In genomic region chr9:109453210-109453842, GRCh38 we compare ENCODE assay signal across 13 cellular contexts. TPM values are rescaled to one million over a fixed set of nuclear protein-coding genes. Genes with fewer than 3 reads are reported as not detected.
DNase-seq lines count a peak whose midpoint lies in the region; ATAC-seq and TF ChIP-seq lines count a peak whose summit lies in the region.
"Had no signal": no experiment of that assay in that cellular context is flagged by ENCODE, and none has a peak within 500 bp of the region (broad histone marks: within the 10 kb centered on the region; RNA-seq: fewer than 3 reads in every experiment).

No MANE protein-coding gene starts in this region.

- H3K4me3 ChIP-seq in PC-9: 0 out of 2 replicates have a peak overlapping the region, but pooled peaks have one; percentile 9
- no peak overlapping the region for H3K4me3 ChIP-seq in mesodermal cell (ENCODE audit: extremely low read depth, insufficient read depth, low read length, poor library complexity, severe bottlenecking)
- H3K4me3 ChIP-seq in thyroid gland (replicated peaks in 1 of 3): no peak overlapping the region

- H3K27me3 ChIP-seq in PC-9 (ENCODE audit: insufficient read depth, low read depth) (no peaks in the 10 kb centered on the region), thyroid gland (no peaks in the 10 kb centered on the region)

- peaks cover 31% of the 10 kb centered on the region; the same call in 1 of the 2 replicates for H3K36me3 ChIP-seq in PC-9 (ENCODE audit: low read depth)
- no peaks in the 10 kb centered on the region for H3K36me3 ChIP-seq in mesodermal cell (ENCODE audit: control insufficient read depth, insufficient read depth, low read length)
- H3K36me3 ChIP-seq in thyroid gland: peaks cover 0 to 6% of the 10 kb centered on the region in 2 donors

- intact Hi-C loops in PC-9 (cut with micrococcal nuclease; ENCODE audit: unreplicated experiment) (loop anchor here (2.0 to 5.0 kb wide), 3 partner anchors 13 to 364 kb away; no protein-coding TSS in a partner anchor), thyroid gland (cut with DNase I) (no loop called here)

- CTCF ChIA-PET in PC-9 (lab: Charles Lee): interaction anchor here (0.7 to 1.6 kb wide), 4 partner anchors 11 to 102 kb away, joined by 3 to 7 read pairs (median 6); no protein-coding TSS in a partner anchor

- H3K4me2 ChIP-seq in PC-9: peak overlapping the region; percentile 67

- no TSS peak for BruUV-seq in PC-9 (replicated peaks; lab: Mats Ljungman, UMichigan)

- WGBS in mesodermal cell (ENCODE audit: insufficient coverage in 2 of 2), 2 experiments: 60% methylated on average over 1 of the region's 3 CpGs; no CpG with 5 or more reads in 1 of the 2 experiments
- 76 to 78% methylated on average over 3 of the region's 3 CpGs for WGBS in thyroid gland, 2 donors

- peaks cover 38% of the 10 kb centered on the region for H3K4me1 ChIP-seq in PC-9 (replicated peaks; ENCODE audit: insufficient read depth)
- H3K4me1 ChIP-seq in mesodermal cell (ENCODE audit: control insufficient read depth, insufficient read depth, low read length, poor library complexity, severe bottlenecking): peaks cover 19% of the 10 kb centered on the region
- H3K4me1 ChIP-seq in thyroid gland: no peaks in the 10 kb centered on the region

- H3K79me2 ChIP-seq in PC-9 (ENCODE audit: low read depth): peaks cover 11% of the 10 kb centered on the region

- ATAC-seq in GM18867 (IDR thresholded peaks at IDR 0.05; ENCODE audit: unreplicated experiment) (no peak), GM21526 (IDR thresholded peaks at IDR 0.05; ENCODE audit: low FRiP score, unreplicated experiment) (no peak), HG03045 (IDR thresholded peaks at IDR 0.05; ENCODE audit: unreplicated experiment) (no peak)

- TF ChIP-seq POLR2A in thyroid gland (IDR thresholded peaks at IDR 0.05): no peak

- no peak for TF ChIP-seq CTCF in PC-9 (conservative IDR thresholded peaks at IDR 0.05)
- TF ChIP-seq CTCF in thyroid gland (IDR thresholded peaks at IDR 0.05): no peak

- H4K20me1 ChIP-seq in PC-9 (ENCODE audit: insufficient read depth): no peaks in the 10 kb centered on the region

- DNase-seq in COLO829 (ENCODE audit: low spot score) (peak; percentile 78), PC-9 (peak; percentile 85 to 97), cerebellar cortex (ENCODE audit: low spot score) (peak; percentile 3), thyroid gland (no peak)
- DNase-seq: activated T-cell treated with anti-CD3 and anti-CD28 coated beads, Interleukin-2, amount 50 U/mL, for 1 hour; CD4-positive, alpha-beta memory T cell; NCI-H748 treated with DMSO at 0.1 percent for 48 hours; substantia nigra; T-helper 2 cell had no signal

- no peaks in the 10 kb centered on the region for H3K9me3 ChIP-seq in PC-9 (ENCODE audit: insufficient read depth, low read depth)
- no peaks in the 10 kb centered on the region for H3K9me3 ChIP-seq in mesodermal cell (ENCODE audit: control insufficient read depth, low read length)
- no peaks in the 10 kb centered on the region for H3K9me3 ChIP-seq in thyroid gland

- H2AFZ ChIP-seq in PC-9: no peak overlapping the region

- H3K9me2 ChIP-seq in PC-9 (ENCODE audit: insufficient read depth): no peaks in the 10 kb centered on the region

- POLR2A ChIA-PET in PC-9 (lab: Charles Lee; ENCODE audit: unreplicated experiment): interaction anchor here (0.5 to 0.8 kb wide), 7 partner anchors 13 to 824 kb away, joined by 3 to 20 read pairs (median 4); no protein-coding TSS in a partner anchor

- peak overlapping the region; percentile 97 for H3K27ac ChIP-seq in PC-9
- peak overlapping the region; percentile 85 for H3K27ac ChIP-seq in mesodermal cell (ENCODE audit: low read depth, low read length, severe bottlenecking)
- no peak overlapping the region for H3K27ac ChIP-seq in thyroid gland

- peaks cover 36% of the 10 kb centered on the region for H3F3A ChIP-seq in PC-9 (ENCODE audit: insufficient read depth, low read depth)

RNA-seq across cellular contexts. Expression of gene PTPN3, which starts 44.8 kb away (rescaled TPM):
- total RNA-seq in PC-9 (2021) (19.0 and 20.2 TPM in 2 replicates), thyroid gland (10 to 100 TPM; 18.6 to 22.0 (median 21.3) TPM)
- polyA plus RNA-seq in mesodermal cell (2013, experiment 1 of 2): 1.2 TPM
- 2.3 TPM for polyA plus RNA-seq in mesodermal cell (2013, experiment 2 of 2)
- total RNA-seq: CD4-positive, alpha-beta memory T cell had no signal
- polyA plus RNA-seq: CD4-positive, alpha-beta memory T cell had no signal

Comparison
In these comparisons a context has a peak if more than half of its experiments do, and no peak if none do; other contexts are left out.
1. DNase-seq: peak in COLO829 (single experiment), PC-9 (2 of 2) and cerebellar cortex (single experiment); none in thyroid gland (0 of 2).
2. H3K27ac ChIP-seq: peak in PC-9 (single experiment) and mesodermal cell (single experiment); none in thyroid gland (0 of 3).